10 cellular contexts compared by ENCODE assay signal in the genomic region with DNA sequence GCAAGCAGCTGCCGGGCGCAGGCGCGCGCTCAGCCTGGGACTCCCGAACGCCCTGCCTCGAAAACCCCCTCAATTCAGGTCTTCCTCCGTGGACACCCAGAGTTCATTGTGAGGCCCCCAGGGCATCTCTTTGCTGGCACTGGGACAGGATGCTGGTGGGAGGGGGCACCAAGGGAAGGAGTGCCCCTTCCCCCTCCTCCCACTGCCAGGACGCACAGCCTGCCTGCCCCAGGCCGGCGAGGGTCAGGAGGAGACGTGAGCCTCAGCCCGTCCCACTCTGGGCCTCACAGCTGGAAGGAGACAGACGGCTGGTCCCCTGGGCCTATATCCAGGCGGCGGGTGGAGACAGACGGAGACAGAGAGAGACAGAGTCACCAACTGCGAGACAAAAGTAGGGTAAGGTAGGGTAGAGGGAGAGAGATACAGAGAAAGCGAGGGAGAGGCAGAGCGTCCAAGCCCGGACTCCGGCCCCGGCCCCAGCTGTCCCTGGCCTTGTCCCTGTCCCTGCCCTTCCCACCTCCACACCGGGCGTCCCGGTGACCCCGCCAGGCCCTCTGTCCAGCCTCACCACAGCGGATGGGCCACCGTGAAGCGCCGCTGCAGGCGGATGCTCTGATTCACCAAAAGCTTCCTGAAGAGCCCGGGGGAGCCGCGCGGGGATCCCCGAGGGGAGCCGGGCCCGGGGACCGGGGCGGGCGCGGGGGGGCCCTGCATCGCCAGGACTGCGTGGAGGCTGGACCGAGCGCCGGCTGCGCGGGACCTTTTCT. TPM values are rescaled to one million over a fixed set of nuclear protein-coding genes. Genes with fewer than 3 reads are reported as not detected.
A peak's percentile ranks its signal among the peaks of the same experiment; 100 is the strongest.
DNase-seq lines count a peak whose midpoint lies in the region; ATAC-seq, FAIRE-seq and TF ChIP-seq lines count a peak whose summit lies in the region.
"Had no signal": no experiment of that assay in that cellular context is flagged by ENCODE, and none has a peak within 500 bp of the region (broad histone marks: within the 10 kb centered on the region; RNA-seq: fewer than 3 reads in every experiment).

TSS of gene PDE4C (minus strand) at position 737 of the 767 bp plus-strand sequence. CDS start at position 714, 23 bp downstream.

- no peak for TF ChIP-seq CTCF in activated CD8-positive, alpha-beta T cell treated with anti-CD3 and anti-CD28 coated beads for 36 hours (IDR thresholded peaks at IDR 0.05)
- TF ChIP-seq CTCF in activated B cell treated with CpG ODN at 0.5 μM for 24 hours (IDR thresholded peaks at IDR 0.05): no peak

- H3K9me3 ChIP-seq in small intestine (ENCODE audit: control insufficient read depth, low read depth): no peaks in the 10 kb centered on the region

- CTCF ChIA-PET in activated CD8-positive, alpha-beta T cell treated with anti-CD3 and anti-CD28 coated beads for 36 hours (lab: Charles Lee): interaction anchor here (1.5 kb wide), 1 partner anchor 26 kb away, joined by 3 read pairs; no protein-coding TSS in a partner anchor
- CTCF ChIA-PET in activated CD8-positive, alpha-beta T cell treated with anti-CD3 and anti-CD28 coated beads, Interleukin-2, amount 10 ng/mL, durations not matched to agents 7 days and 5 days (lab: Charles Lee): no interaction called here
- CTCF ChIA-PET in activated B cell treated with CpG ODN at 0.5 μM for 24 hours (lab: Charles Lee): no interaction called here

- no peak within 1 kb of the TSS for H3K4me3 ChIP-seq in small intestine (ENCODE audit: low read depth in 1 of 2, low read length in 2 of 2)

- intact Hi-C loops in activated CD8-positive, alpha-beta T cell treated with anti-CD3 and anti-CD28 coated beads for 36 hours (cut with micrococcal nuclease): no loop called here
- intact Hi-C loops in activated B cell treated with CpG ODN at 0.5 μM for 24 hours (cut with micrococcal nuclease): loop anchor here (2.0 kb wide), 1 partner anchor 21 kb away; the partner anchor contains the start of gene RAB3A

- H3K4me1 Mint-ChIP-seq in activated CD8-positive, alpha-beta T cell treated with anti-CD3 and anti-CD28 coated beads for 36 hours (ENCODE audit: low read depth): peaks cover 24% of the 10 kb centered on the region
- H3K4me1 Mint-ChIP-seq in activated CD8-positive, alpha-beta T cell treated with anti-CD3 and anti-CD28 coated beads, Interleukin-2, amount 10 ng/mL, durations not matched to agents 7 days and 5 days (ENCODE audit: low read depth): peaks cover 22% of the 10 kb centered on the region
- H3K4me1 Mint-ChIP-seq in activated B cell treated with CpG ODN at 0.5 μM for 24 hours: peaks cover 43% of the 10 kb centered on the region

- peaks cover 4 to 19% of the 10 kb centered on the region in 2 donors for H3K27me3 ChIP-seq in small intestine (ENCODE audit: control insufficient read depth in 2 of 2, insufficient read depth in 2 of 2, low read length in 2 of 2)

- peaks cover 62% of the 10 kb centered on the region for H3K27me3 Mint-ChIP-seq in activated CD8-positive, alpha-beta T cell treated with anti-CD3 and anti-CD28 coated beads for 36 hours
- peaks cover 54% of the 10 kb centered on the region for H3K27me3 Mint-ChIP-seq in activated CD8-positive, alpha-beta T cell treated with anti-CD3 and anti-CD28 coated beads, Interleukin-2, amount 10 ng/mL, durations not matched to agents 7 days and 5 days (ENCODE audit: low read depth)
- H3K27me3 Mint-ChIP-seq in activated B cell treated with CpG ODN at 0.5 μM for 24 hours: peaks cover 56% of the 10 kb centered on the region

- no peak within 1 kb of the TSS for H3K27ac Mint-ChIP-seq in activated CD8-positive, alpha-beta T cell treated with anti-CD3 and anti-CD28 coated beads for 36 hours
- H3K27ac Mint-ChIP-seq in activated CD8-positive, alpha-beta T cell treated with anti-CD3 and anti-CD28 coated beads, Interleukin-2, amount 10 ng/mL, durations not matched to agents 7 days and 5 days: no peak within 1 kb of the TSS
- no peak within 1 kb of the TSS for H3K27ac Mint-ChIP-seq in activated B cell treated with CpG ODN at 0.5 μM for 24 hours

- peaks cover 0 to 8% of the 10 kb centered on the region in 2 donors for H3K4me1 ChIP-seq in small intestine (ENCODE audit: control insufficient read depth in 2 of 2, insufficient read depth in 1 of 2, low read depth in 1 of 2, low read length in 1 of 2)

- H3K4me3 Mint-ChIP-seq in activated CD8-positive, alpha-beta T cell treated with anti-CD3 and anti-CD28 coated beads for 36 hours: peak within 1 kb of the TSS; percentile 10
- H3K4me3 Mint-ChIP-seq in activated CD8-positive, alpha-beta T cell treated with anti-CD3 and anti-CD28 coated beads, Interleukin-2, amount 10 ng/mL, durations not matched to agents 7 days and 5 days: no peak within 1 kb of the TSS
- peak within 1 kb of the TSS; percentile 50 for H3K4me3 Mint-ChIP-seq in activated B cell treated with CpG ODN at 0.5 μM for 24 hours

- 2 to 5% (median 3%) methylated on average over 47 to 51 of the region's 51 CpGs for WGBS in small intestine, 3 donors

- no peaks in the 10 kb centered on the region for H3K36me3 ChIP-seq in small intestine (ENCODE audit: control insufficient read depth in 2 of 2, insufficient read depth in 2 of 2, low read length in 2 of 2)

- FAIRE-seq in small intestine (lab: Jason Lieb, UNC): no peak
- FAIRE-seq: islet of Langerhans had no signal

- no peak for DNase-seq in activated CD8-positive, alpha-beta T cell treated with anti-CD3 and anti-CD28 coated beads for 36 hours
- no peak for DNase-seq in activated CD8-positive, alpha-beta T cell treated with anti-CD3 and anti-CD28 coated beads, Interleukin-2, amount 10 ng/mL, durations not matched to agents 7 days and 5 days
- DNase-seq in activated B cell treated with CpG ODN at 0.5 μM for 24 hours: no peak
- peak; percentile 75 for DNase-seq in islet precursor cell
- DNase-seq in SW 1271 (lab: John Stamatoyannopoulos, UW): no peak
- DNase-seq in NCI-H1930 (lab: John Stamatoyannopoulos, UW): no peak
- no peak for DNase-seq in small intestine

- H3K36me3 Mint-ChIP-seq in activated CD8-positive, alpha-beta T cell treated with anti-CD3 and anti-CD28 coated beads for 36 hours (ENCODE audit: low read depth): no peaks in the 10 kb centered on the region
- H3K36me3 Mint-ChIP-seq in activated CD8-positive, alpha-beta T cell treated with anti-CD3 and anti-CD28 coated beads, Interleukin-2, amount 10 ng/mL, durations not matched to agents 7 days and 5 days (ENCODE audit: low read depth): peaks cover 2% of the 10 kb centered on the region
- H3K36me3 Mint-ChIP-seq in activated B cell treated with CpG ODN at 0.5 μM for 24 hours (ENCODE audit: low read depth): no peaks in the 10 kb centered on the region

- peak within 1 kb of the TSS; percentile 61 for H3K27ac ChIP-seq in temporal lobe (ENCODE audit: low read depth, low read length)
- H3K27ac ChIP-seq in small intestine (ENCODE audit: low read depth in 1 of 2, low read length in 1 of 2): peak within 1 kb of the TSS in 1 of 2 donors; percentile 33
- H3K27ac ChIP-seq: HL-60 had no signal

- no peaks in the 10 kb centered on the region for H3K9me3 Mint-ChIP-seq in activated CD8-positive, alpha-beta T cell treated with anti-CD3 and anti-CD28 coated beads for 36 hours
- H3K9me3 Mint-ChIP-seq in activated CD8-positive, alpha-beta T cell treated with anti-CD3 and anti-CD28 coated beads, Interleukin-2, amount 10 ng/mL, durations not matched to agents 7 days and 5 days (ENCODE audit: insufficient read depth): no peaks in the 10 kb centered on the region
- no peaks in the 10 kb centered on the region for H3K9me3 Mint-ChIP-seq in activated B cell treated with CpG ODN at 0.5 μM for 24 hours

- ATAC-seq in activated CD8-positive, alpha-beta T cell treated with anti-CD3 and anti-CD28 coated beads for 36 hours: no peak
- no peak for ATAC-seq in activated CD8-positive, alpha-beta T cell treated with anti-CD3 and anti-CD28 coated beads, Interleukin-2, amount 10 ng/mL, durations not matched to agents 7 days and 5 days
- ATAC-seq in activated B cell treated with CpG ODN at 0.5 μM for 24 hours (ENCODE audit: low read depth): no peak

- POLR2A ChIA-PET in activated CD8-positive, alpha-beta T cell treated with anti-CD3 and anti-CD28 coated beads for 36 hours (lab: Charles Lee): interaction anchor here (1.3 kb wide), 1 partner anchor 12 kb away, joined by 4 read pairs; no protein-coding TSS in a partner anchor
- POLR2A ChIA-PET in activated CD8-positive, alpha-beta T cell treated with anti-CD3 and anti-CD28 coated beads, Interleukin-2, amount 10 ng/mL, durations not matched to agents 7 days and 5 days (lab: Charles Lee): no interaction called here
- POLR2A ChIA-PET in activated B cell treated with CpG ODN at 0.5 μM for 24 hours (lab: Charles Lee): interaction anchor here (0.6 to 2.6 kb wide), 3 partner anchors 16 to 131 kb away, joined by 3 to 14 read pairs (median 6); no protein-coding TSS in a partner anchor

RNA-seq across cellular contexts. Expression of gene PDE4C, which starts in this region (rescaled TPM):
- under 1 TPM in 1 of 2 experiments, not detected in 1; 0.38 TPM for total RNA-seq in activated CD8-positive, alpha-beta T cell treated with anti-CD3 and anti-CD28 coated beads for 36 hours
- total RNA-seq in activated CD8-positive, alpha-beta T cell treated with anti-CD3 and anti-CD28 coated beads, Interleukin-2, amount 10 ng/mL, durations not matched to agents 7 days and 5 days: under 1 TPM in 1 of 2 experiments, not detected in 1; 0.08 TPM
- total RNA-seq in activated B cell treated with CpG ODN at 0.5 μM for 24 hours (not detected in 2 replicates), temporal lobe (1.2 TPM)
- 1 to 10 TPM in 1 of 3 donors, not detected in 2; 1.1 TPM for polyA plus RNA-seq in small intestine
